Comparison of ENCODE assay signal across 23 cellular contexts in genomic region chr1:44503625-44504024, GRCh38.
"Had no signal": no experiment of that assay in that cellular context is flagged by ENCODE, and none has a peak within 500 bp of the region (broad histone marks: within the 10 kb centered on the region; RNA-seq: fewer than 3 reads in every experiment).

No MANE protein-coding gene starts in this region.

- H3K36me3 ChIP-seq: esophagus muscularis mucosa, gastroesophageal sphincter, left ventricle myocardium inferior, lower lobe of right lung, sigmoid colon, suprapubic skin, tibial artery, upper lobe of left lung, uterus had no signal

- H3K4me1 Mint-ChIP-seq: immature natural killer cell had no signal

- H3K4me3 Mint-ChIP-seq: immature natural killer cell, nephron had no signal

- H3K27me3 ChIP-seq: upper lobe of left lung, uterus had no signal

- H3K27ac Mint-ChIP-seq: immature natural killer cell, nephron had no signal

- ATAC-seq: gastroesophageal sphincter, left cardiac atrium, lower lobe of right lung, psoas muscle had no signal

- H3K9me3 Mint-ChIP-seq: immature natural killer cell, naive B cell, nephron had no signal

- H3K4me1 ChIP-seq: lower lobe of right lung, psoas muscle, uterus had no signal

- H3K9me3 ChIP-seq: esophagus muscularis mucosa, gastroesophageal sphincter, left ventricle myocardium inferior, lower lobe of right lung, psoas muscle, sigmoid colon, suprapubic skin, tibial artery, upper lobe of left lung, uterus had no signal

- H3K4me3 ChIP-seq: esophagus muscularis mucosa, gastroesophageal sphincter, left ventricle myocardium inferior, lower lobe of right lung, psoas muscle, sigmoid colon, skin epidermis, suprapubic skin, tibial artery, upper lobe of left lung, uterus had no signal

- H3K36me3 Mint-ChIP-seq: immature natural killer cell, naive B cell had no signal

- H3K27ac ChIP-seq: epithelial cell of prostate, esophagus muscularis mucosa, gastroesophageal sphincter, left ventricle myocardium inferior, lower lobe of right lung, psoas muscle, sigmoid colon, skin epidermis, suprapubic skin, tibial artery, upper lobe of left lung, uterus had no signal

- DNase-seq: cortex of kidney; effector memory CD4-positive, alpha-beta T cell; glutamatergic neuron; immature natural killer cell; left cardiac atrium; left ventricle myocardium inferior; lower lobe of right lung; mesendoderm; naive B cell; psoas muscle; retina; sigmoid colon; stimulated activated CD4-positive, alpha-beta T cell treated with anti-CD3 and anti-CD28 coated beads, Interleukin-12 subunit alpha, Interleukin-12 subunit beta, amount 100 ng/mL, for 4 hours; stimulated activated naive CD4-positive, alpha-beta T cell treated with Interleukin-2 at 50 U/mL for 16 hours; tibial artery; upper lobe of left lung; uterus had no signal
